Comparison of ENCODE assay signal across 8 cellular contexts in the genomic region with DNA sequence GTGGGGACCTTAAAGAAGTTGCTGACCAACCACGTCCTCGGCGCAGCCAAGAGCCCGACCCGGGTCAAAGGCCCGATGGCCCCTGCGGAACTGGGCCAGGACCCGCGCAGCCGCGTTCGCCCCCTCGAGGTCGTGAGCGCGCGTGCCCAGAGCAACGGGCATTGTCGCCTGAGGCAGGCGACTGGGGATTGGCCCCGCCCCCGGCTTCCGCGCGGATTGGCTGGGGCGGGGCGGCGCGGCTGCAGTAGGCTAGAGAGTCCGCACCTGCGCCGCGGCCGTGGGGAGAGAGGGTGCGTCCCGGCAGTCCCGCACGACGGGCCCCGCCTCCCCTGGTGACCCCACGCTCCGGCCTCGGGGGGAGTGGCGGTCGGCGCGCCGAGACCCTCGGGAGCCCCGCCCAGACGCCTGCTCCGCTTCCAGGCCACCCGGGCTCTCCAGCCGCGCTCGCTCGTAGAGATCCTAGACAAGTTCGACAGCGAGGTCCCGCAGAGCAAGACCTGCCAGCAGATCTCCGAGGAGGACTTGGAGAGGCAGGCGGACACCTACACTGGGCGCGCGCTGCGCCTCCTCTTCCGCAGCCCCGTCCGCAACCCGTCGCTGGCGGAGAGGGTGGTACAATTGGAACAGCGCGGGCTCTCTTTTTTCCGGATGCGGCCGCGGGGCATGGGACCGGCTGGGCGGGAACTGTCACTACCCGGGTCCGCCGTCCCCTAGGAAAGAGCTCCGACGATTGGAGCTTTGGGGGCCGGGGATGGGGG. TPM values are rescaled to one million over a fixed set of nuclear protein-coding genes. Genes with fewer than 3 reads are reported as not detected.
A peak's percentile ranks its signal among the peaks of the same experiment; 100 is the strongest.
DNase-seq lines count a peak whose midpoint lies in the region; ATAC-seq, FAIRE-seq and TF ChIP-seq lines count a peak whose summit lies in the region.

No MANE protein-coding gene starts in this region.

- peak overlapping the region; percentile 78 for H3K27ac Mint-ChIP-seq in Caco-2 (ENCODE audit: unreplicated experiment)

- in situ Hi-C loops in KBM-7 (cut with MboI; ENCODE audit: low pct_unique_long_range_greater_than_20kb, low sequenced_read_pairs) (no loop called here), Panc1 (cut with HindIII; ENCODE audit: low pct_unique_long_range_greater_than_20kb, low sequenced_read_pairs) (no loop called here)

- no peaks in the 10 kb centered on the region for H3K9me3 ChIP-seq in Caco-2
- no peaks in the 10 kb centered on the region for H3K9me3 ChIP-seq in Panc1 (ENCODE audit: control insufficient read depth, insufficient read depth, low read depth, low read length)
- H3K9me3 ChIP-seq in pancreas: no peaks in the 10 kb centered on the region
- no peaks in the 10 kb centered on the region for H3K9me3 ChIP-seq in upper lobe of left lung

- peak overlapping the region; percentile 89 for H3K27ac ChIP-seq in Panc1 (ENCODE audit: low read length)
- H3K27ac ChIP-seq in pancreas: no peak overlapping the region
- H3K27ac ChIP-seq in upper lobe of left lung: peak overlapping the region in 3 of 4 donors; percentile 24 to 49 (median 26)

- peak in 1 of 4 donors; percentile 50 for TF ChIP-seq POLR2A in upper lobe of left lung (IDR thresholded peaks at IDR 0.05)

- H3K27me3 Mint-ChIP-seq in Caco-2 (ENCODE audit: insufficient read depth, unreplicated experiment): no peaks in the 10 kb centered on the region

- peaks cover 21% of the 10 kb centered on the region for H3K4me1 ChIP-seq in Caco-2
- peaks cover 2% of the 10 kb centered on the region for H3K4me1 ChIP-seq in Panc1 (ENCODE audit: control insufficient read depth, insufficient read depth, low read length)
- H3K4me1 ChIP-seq in pancreas: no peaks in the 10 kb centered on the region
- H3K4me1 ChIP-seq in upper lobe of left lung: peaks cover 10 to 23% (median 14%) of the 10 kb centered on the region in 4 donors

- TF ChIP-seq CTCF in Caco-2 (IDR thresholded peaks at IDR 0.05; ENCODE audit: insufficient read depth in 1 of 2, low read depth in 1 of 2, low read length in 1 of 2, severe bottlenecking in 1 of 2, unreplicated experiment in 1 of 2): peak; percentile 31
- no peak for TF ChIP-seq CTCF in GM20000 (IDR thresholded peaks at IDR 0.05; ENCODE audit: extremely low read depth, missing control alignments)
- no peak for TF ChIP-seq CTCF in Panc1 (IDR thresholded peaks at IDR 0.05)
- TF ChIP-seq CTCF in pancreas (IDR thresholded peaks at IDR 0.05): peak in 1 of 4 donors; percentile 19
- peak in 5 of 6 experiments; percentile 17 to 56 (median 37) for TF ChIP-seq CTCF in upper lobe of left lung (IDR thresholded peaks at IDR 0.05)

- peaks cover 34% of the 10 kb centered on the region for H3K36me3 Mint-ChIP-seq in Caco-2 (ENCODE audit: insufficient read depth, unreplicated experiment)

- H3K4me1 Mint-ChIP-seq in Caco-2 (ENCODE audit: low read depth, unreplicated experiment): peaks cover 13% of the 10 kb centered on the region

- no peaks in the 10 kb centered on the region for H3K9me3 Mint-ChIP-seq in Caco-2 (ENCODE audit: unreplicated experiment)

- no peak for FAIRE-seq in pancreas (lab: Jason Lieb, UNC)

- peak overlapping the region; percentile 67 for H3K4me3 ChIP-seq in Caco-2 (ENCODE audit: low read depth, low read length)
- peak overlapping the region; percentile 62 to 64 for H3K4me3 ChIP-seq in Panc1 (ENCODE audit: low read depth in 2 of 2, low read length in 2 of 2)
- peak overlapping the region; percentile 40 to 82 (median 54) for H3K4me3 ChIP-seq in pancreas
- H3K4me3 ChIP-seq in upper lobe of left lung: peak overlapping the region; percentile 55 to 72 (median 63)

- peak overlapping the region; percentile 77 for H3K4me3 Mint-ChIP-seq in Caco-2 (ENCODE audit: unreplicated experiment)

- BruUV-seq in Caco-2 (replicated peaks; lab: Mats Ljungman, UMichigan) (no TSS peak), Panc1 (replicated peaks; lab: Mats Ljungman, UMichigan) (no TSS peak)

- intact Hi-C loops in Caco-2 (cut with micrococcal nuclease; ENCODE audit: unreplicated experiment) (no loop called here), Panc1 (cut with micrococcal nuclease; ENCODE audit: unreplicated experiment) (no loop called here), pancreas (cut with DNase I) (no loop called here)

- ATAC-seq in Panc1 (peak; percentile 94), pancreas (peak; percentile 93 to 96 (median 94)), upper lobe of left lung (ENCODE audit: low FRiP score in 2 of 2) (peak; percentile 75 to 92)

- DNase-seq in Caco-2 (peak; percentile 89 to 92), GM20000 (ENCODE audit: low spot score) (peak; percentile 97), KBM-7 (peak; percentile 85), Panc1 (ENCODE audit: low read depth, low spot score) (no peak), activated T-helper 1 cell treated with Interleukin-2 at 50 U/mL for 16 hours (ENCODE audit: low read depth) (peak; percentile 67), foreskin melanocyte (peak; percentile 27), pancreas (peak; percentile 75 to 92 (median 85)), upper lobe of left lung (peak; percentile 89 to 96)

- CTCF ChIA-PET in Caco-2 (lab: Charles Lee): interaction anchor here (0.8 to 1.8 kb wide), 3 partner anchors 10 to 16 kb away, joined by 3 to 12 read pairs (median 7); a partner anchor contains a TSS
- CTCF ChIA-PET in Panc1 (lab: Charles Lee): no interaction called here

- no peaks in the 10 kb centered on the region for H3K36me3 ChIP-seq in Caco-2 (ENCODE audit: control insufficient read depth, insufficient read depth, low read length)
- H3K36me3 ChIP-seq in Panc1 (ENCODE audit: control insufficient read depth, insufficient read depth, low read length): no peaks in the 10 kb centered on the region
- no peaks in the 10 kb centered on the region for H3K36me3 ChIP-seq in pancreas
- H3K36me3 ChIP-seq in upper lobe of left lung: no peaks in the 10 kb centered on the region

- POLR2A ChIA-PET in Caco-2 (lab: Charles Lee) (no interaction called here), Panc1 (lab: Charles Lee) (no interaction called here)

- no peak for TF ChIP-seq EP300 in upper lobe of left lung (IDR thresholded peaks at IDR 0.05)

- WGBS in pancreas, 2 donors: 0 to 1% methylated on average over 65 to 86 of the region's 86 CpGs
- 0 to 4% methylated on average over 3 to 29 of the region's 86 CpGs for WGBS in upper lobe of left lung, 2 donors

- no peaks in the 10 kb centered on the region for H3K27me3 ChIP-seq in Caco-2 (replicated peaks; ENCODE audit: control insufficient read depth, insufficient read depth, low read length)
- no peaks in the 10 kb centered on the region for H3K27me3 ChIP-seq in Panc1 (ENCODE audit: control insufficient read depth, insufficient read depth, low read length)
- H3K27me3 ChIP-seq in pancreas: no peaks in the 10 kb centered on the region
- no peaks in the 10 kb centered on the region for H3K27me3 ChIP-seq in upper lobe of left lung

RNA-seq across cellular contexts. Expression of a gene that starts 8.3 kb away (rescaled TPM):
- total RNA-seq in Caco-2 (2022) (53.2 and 55.0 TPM in 2 replicates), Panc1 (2021; ENCODE audit: unreplicated experiment) (40.0 TPM), pancreas (10 to 100 TPM; 21.1 to 33.5 (median 27.7) TPM), upper lobe of left lung (100 to 1,000 TPM in 1 of 6 donors, 10 to 100 TPM in 5; 40.4 to 107 (median 48.4) TPM)
- polyA plus RNA-seq in Panc1 (2012; ENCODE audit: insufficient read length): 39.3 TPM
- polyA plus RNA-seq in pancreas: 10 to 100 TPM; 54.2 to 57.0 TPM

RNA-seq across cellular contexts. Expression of a gene that starts 15.4 kb away (rescaled TPM):
- total RNA-seq in Caco-2 (2022): 48.5 and 49.6 TPM in 2 replicates
- 66.0 TPM for total RNA-seq in Panc1 (2021; ENCODE audit: unreplicated experiment)
- 101 TPM for polyA plus RNA-seq in Panc1 (2012; ENCODE audit: insufficient read length)
- 10 to 100 TPM; 24.0 to 49.2 (median 33.4) TPM for total RNA-seq in pancreas
- polyA plus RNA-seq in pancreas: 10 to 100 TPM; 33.1 to 47.7 TPM
- total RNA-seq in upper lobe of left lung: 10 to 100 TPM in 5 of 6 donors, 1 to 10 TPM in 1; 3.1 to 73.1 (median 38.9) TPM

RNA-seq across cellular contexts. Expression of a gene that starts 25.0 kb away (rescaled TPM):
- total RNA-seq in Caco-2 (2022): not detected in 2 replicates
- not detected for total RNA-seq in Panc1 (2021; ENCODE audit: unreplicated experiment)
- polyA plus RNA-seq in Panc1 (2012; ENCODE audit: insufficient read length): 0.17 TPM
- total RNA-seq in pancreas: under 1 TPM in 5 of 6 donors, not detected in 1; 0.12 to 0.34 (median 0.19) TPM
- 1 to 10 TPM; 1.2 to 1.3 TPM for polyA plus RNA-seq in pancreas
- 1 to 10 TPM in 2 of 6 donors, under 1 TPM in 2, not detected in 2; 0.26 to 4.2 (median 0.97) TPM for total RNA-seq in upper lobe of left lung

RNA-seq across cellular contexts. Expression of a gene that starts 27.7 kb away (rescaled TPM):
- 55.9 and 60.0 TPM in 2 replicates for total RNA-seq in Caco-2 (2022)
- total RNA-seq in Panc1 (2021; ENCODE audit: unreplicated experiment): 60.6 TPM
- 73.2 TPM for polyA plus RNA-seq in Panc1 (2012; ENCODE audit: insufficient read length)
- total RNA-seq in pancreas: 10 to 100 TPM; 11.2 to 22.5 (median 13.6) TPM
- 10 to 100 TPM; 23.8 to 25.1 TPM for polyA plus RNA-seq in pancreas
- 10 to 100 TPM; 22.2 to 47.4 (median 28.3) TPM for total RNA-seq in upper lobe of left lung

Comparison
In these comparisons a context has a peak if more than half of its experiments do, and no peak if none do; other contexts are left out.
1. CTCF ChIP-seq: peak in Caco-2 (2 of 2) and upper lobe of left lung (5 of 6); none in GM20000 (single experiment) and Panc1 (single experiment).
2. H3K27ac ChIP-seq: peak in Panc1 (single experiment) and upper lobe of left lung (3 of 4); none in pancreas (0 of 4).
3. Peak in every context shown above with its lines, with median percentiles within 50 percentile points of each other: H3K4me3 ChIP-seq and ATAC-seq.